In genomic region chr5:8884029-8884428, GRCh38 we compare ENCODE assay signal across 16 cellular contexts.
"Had no signal": no experiment of that assay in that cellular context is flagged by ENCODE, and none has a peak within 500 bp of the region (broad histone marks: within the 10 kb centered on the region; RNA-seq: fewer than 3 reads in every experiment).

No MANE protein-coding gene starts in this region.

- H3K4me1 ChIP-seq: colonic mucosa, parathyroid adenoma, thyroid gland, vagina had no signal

- DNase-seq: activated CD4-positive, alpha-beta T cell treated with anti-CD3 and anti-CD28 coated beads, Interleukin-2, amount 10 ng/mL, durations not matched to agents 24 days and 14 days; activated CD4-positive, CD25-positive, alpha-beta regulatory T cell; activated CD8-positive, alpha-beta memory T cell treated with anti-CD3 and anti-CD28 coated beads, Interleukin-2, amount 50 U/mL, for 48 hours; activated gamma-delta T cell; activated T-cell treated with anti-CD3 and anti-CD28 coated beads, Interleukin-2, amount 50 U/mL, for 72 hours; colonic mucosa; kidney glomerular epithelial cell; left ventricle myocardium superior; mucosa of descending colon; naive thymus-derived CD4-positive, alpha-beta T cell; stimulated activated CD4-positive, alpha-beta T cell treated with anti-CD3 and anti-CD28 coated beads, Interleukin-2, amount 100 ng/mL, for 48 hours; thyroid gland had no signal

- H3K9me3 ChIP-seq: colonic mucosa, mucosa of descending colon, thyroid gland, vagina had no signal

- H3K36me3 ChIP-seq: colonic mucosa, thyroid gland, vagina had no signal

- H3K27ac ChIP-seq: colonic mucosa, parathyroid adenoma, thyroid gland, vagina had no signal

- H3K4me3 ChIP-seq: colonic mucosa, mucosa of descending colon, thyroid gland, vagina had no signal

- ATAC-seq: activated naive CD4-positive, alpha-beta T cell treated with anti-CD3 and anti-CD28 coated beads, Interleukin-2, amount 50 U/mL, for 72 hours; activated T-cell treated with anti-CD3 and anti-CD28 coated beads, Interleukin-2, amount 50 U/mL, for 72 hours; left ventricle myocardium superior; mucosa of descending colon; naive thymus-derived CD4-positive, alpha-beta T cell; stimulated activated memory B cell treated with anti-CD40 and anti-IgM and Interleukin-4, amounts not matched to agents 10 μg/mL and 1 μg/mL and 100 μg/mL, for 72 hours had no signal

- H3K27me3 ChIP-seq: colonic mucosa, thyroid gland, vagina had no signal
